Comparison of ENCODE assay signal across 18 cellular contexts in genomic region chr15:58279106-58279505, GRCh38.
"Had no signal": no experiment of that assay in that cellular context is flagged by ENCODE, and none has a peak within 500 bp of the region (broad histone marks: within the 10 kb centered on the region; RNA-seq: fewer than 3 reads in every experiment).

No MANE protein-coding gene starts in this region.

- H3K9me3 ChIP-seq: gastrocnemius medialis, left lung, lower lobe of right lung, neutrophil, sigmoid colon, testis, tibial nerve had no signal

- H3K4me3 ChIP-seq: gastrocnemius medialis, left lung, lower lobe of right lung, sigmoid colon, skin epidermis, testis, tibial nerve had no signal

- H3K4me1 ChIP-seq: gastrocnemius medialis, left lung, lower lobe of right lung, sigmoid colon, testis, tibial nerve had no signal

- H3K36me3 ChIP-seq: gastrocnemius medialis, left lung, lower lobe of right lung, neutrophil, sigmoid colon, tibial nerve had no signal

- H3K27me3 ChIP-seq: gastrocnemius medialis, left lung, neutrophil, sigmoid colon, testis, tibial nerve had no signal

- H3K27ac ChIP-seq: gastrocnemius medialis, left lung, lower lobe of right lung, neutrophil, sigmoid colon, skin epidermis, testis, tibial nerve had no signal

- DNase-seq: effector memory CD4-positive, alpha-beta T cell; gastrocnemius medialis; islet precursor cell; left lung; lower lobe of right lung; mesenchymal stem cell; midbrain; naive B cell; sigmoid colon; stimulated activated CD4-positive, alpha-beta T cell treated with anti-CD3 and anti-CD28 coated beads, Interleukin-2, amount 100 ng/mL, for 24 hours; stimulated activated CD4-positive, alpha-beta T cell treated with anti-CD3 and anti-CD28 coated beads, Interleukin-4, amount 100 ng/mL, for 4 hours; stimulated activated naive B cell treated with anti-CD40 and anti-IgM and Interleukin-4, amounts not matched to agents 10 μg/mL and 1 μg/mL and 100 μg/mL, for 72 hours; stimulated activated naive CD8-positive, alpha-beta T cell treated with anti-CD3 and anti-CD28 coated beads, Interleukin-15, amount 100 ng/mL, for 72 hours; testis had no signal

- FAIRE-seq: endometrium had no signal
